In the genomic region with DNA sequence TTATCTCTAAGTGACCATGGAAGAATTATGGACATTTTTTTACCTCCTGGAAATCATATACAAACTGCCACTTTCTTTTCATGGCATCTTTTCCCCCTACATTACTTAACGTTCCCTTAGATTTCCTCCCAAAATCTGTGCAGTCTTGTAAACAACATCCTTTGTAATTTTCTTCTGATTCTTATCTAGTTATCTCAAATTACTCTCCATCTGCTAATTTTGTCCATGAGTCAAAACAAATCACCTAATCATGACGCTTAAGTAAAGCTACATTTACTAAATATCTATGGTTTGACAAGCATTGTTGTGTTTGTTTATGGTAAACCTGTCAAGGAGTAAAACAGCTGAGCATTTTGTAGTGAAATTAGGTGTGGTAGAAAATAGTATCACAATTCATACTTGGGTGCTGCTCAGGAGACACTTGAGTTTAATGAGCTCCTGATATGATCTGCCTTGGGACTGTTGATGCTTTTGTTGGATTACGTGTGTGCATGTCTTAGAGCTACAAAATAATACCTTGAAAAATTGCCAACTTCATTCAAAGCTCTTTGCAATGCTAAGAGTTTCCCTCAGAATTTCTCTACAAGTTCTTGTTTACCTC, we compare ENCODE assay signal across 1 cellular context.
TF ChIP-seq lines count a peak whose summit lies in the region.

No MANE protein-coding gene starts in this region.

TF ChIP-seq in HEK293, 187 proteins besides CTCF, POLR2A, EP300 and RAD21 (continued from another document and continues in another):
- TF ChIP-seq, protein P1, sequence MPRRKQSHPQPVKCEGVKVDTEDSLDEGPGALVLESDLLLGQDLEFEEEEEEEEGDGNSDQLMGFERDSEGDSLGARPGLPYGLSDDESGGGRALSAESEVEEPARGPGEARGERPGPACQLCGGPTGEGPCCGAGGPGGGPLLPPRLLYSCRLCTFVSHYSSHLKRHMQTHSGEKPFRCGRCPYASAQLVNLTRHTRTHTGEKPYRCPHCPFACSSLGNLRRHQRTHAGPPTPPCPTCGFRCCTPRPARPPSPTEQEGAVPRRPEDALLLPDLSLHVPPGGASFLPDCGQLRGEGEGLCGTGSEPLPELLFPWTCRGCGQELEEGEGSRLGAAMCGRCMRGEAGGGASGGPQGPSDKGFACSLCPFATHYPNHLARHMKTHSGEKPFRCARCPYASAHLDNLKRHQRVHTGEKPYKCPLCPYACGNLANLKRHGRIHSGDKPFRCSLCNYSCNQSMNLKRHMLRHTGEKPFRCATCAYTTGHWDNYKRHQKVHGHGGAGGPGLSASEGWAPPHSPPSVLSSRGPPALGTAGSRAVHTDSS (tag by site-specific recombination; IDR thresholded peaks at IDR 0.05), result no peak
- TF ChIP-seq ZNF664 (tag by site-specific recombination; IDR thresholded peaks at IDR 0.05) (peak; percentile 96), ZNF132 (tag by site-specific recombination; IDR thresholded peaks at IDR 0.05; ENCODE audit: borderline replicate concordance) (no peak), GLIS1 (tag by site-specific recombination; IDR thresholded peaks at IDR 0.05) (no peak), WT1 (tag by site-specific recombination; IDR thresholded peaks at IDR 0.05) (peak; percentile 77; the same call in 1 of the 2 replicates), ZNF354C (tag by site-specific recombination; IDR thresholded peaks at IDR 0.05; ENCODE audit: borderline replicate concordance, low read depth) (no peak), FEZF1 (tag by site-specific recombination; IDR thresholded peaks at IDR 0.05) (0 out of 2 replicates have a peak, but pooled peaks have one; percentile 15), ZNF510 (tag by site-specific recombination; IDR thresholded peaks at IDR 0.05; ENCODE audit: insufficient replicate concordance) (no peak), ZNF792 (tag by site-specific recombination; IDR thresholded peaks at IDR 0.05) (no peak), ZNF223 (tag by site-specific recombination; IDR thresholded peaks at IDR 0.05) (no peak), ZNF239 (tag by site-specific recombination; IDR thresholded peaks at IDR 0.05) (no peak), ZNF747 (tag by site-specific recombination; IDR thresholded peaks at IDR 0.05) (no peak), ZFHX2 (tag by site-specific recombination; conservative IDR thresholded peaks at IDR 0.05) (no peak), ZNF514 (tag by site-specific recombination; IDR thresholded peaks at IDR 0.05) (no peak), ZNF184 (tag by site-specific recombination; IDR thresholded peaks at IDR 0.05) (no peak), ZNF121 (tag by site-specific recombination; IDR thresholded peaks at IDR 0.05) (no peak), SETDB1 (IDR thresholded peaks at IDR 0.05; ENCODE audit: insufficient read length, low read length) (no peak), YY1 (tag by site-specific recombination; IDR thresholded peaks at IDR 0.05) (no peak), SP2 (tag by site-specific recombination; IDR thresholded peaks at IDR 0.05) (no peak), ZNF677 (tag by site-specific recombination; IDR thresholded peaks at IDR 0.05) (no peak), ZNF302 (tag by site-specific recombination; IDR thresholded peaks at IDR 0.05; ENCODE audit: low read depth) (no peak), ZNF311 (tag by site-specific recombination; IDR thresholded peaks at IDR 0.05; ENCODE audit: borderline replicate concordance) (no peak), ZNF211 (tag by site-specific recombination; IDR thresholded peaks at IDR 0.05; ENCODE audit: low read depth) (no peak), ZSCAN16 (tag by site-specific recombination; IDR thresholded peaks at IDR 0.05) (no peak), ZNF248 (tag by site-specific recombination; IDR thresholded peaks at IDR 0.05) (no peak), SP3 (tag by site-specific recombination; IDR thresholded peaks at IDR 0.05) (0 out of 2 replicates have a peak, but pooled peaks have one; percentile 11), ZNF426 (tag by site-specific recombination; IDR thresholded peaks at IDR 0.05) (no peak), MZF1 (tag by site-specific recombination; IDR thresholded peaks at IDR 0.05; ENCODE audit: borderline replicate concordance) (no peak), ZNF548 (tag by site-specific recombination; IDR thresholded peaks at IDR 0.05) (no peak), HOXA7 (CRISPR knock-in tag; IDR thresholded peaks at IDR 0.05; ENCODE audit: borderline replicate concordance) (no peak), TRIM28 (IDR thresholded peaks at IDR 0.05; ENCODE audit: borderline replicate concordance, low read length) (peak; percentile 63; the same call in 1 of the 2 replicates), ZBTB8A (tag by site-specific recombination; IDR thresholded peaks at IDR 0.05) (no peak), ZNF843 (tag by site-specific recombination; IDR thresholded peaks at IDR 0.05) (peak; percentile 32; the same call in 1 of the 2 replicates), ZNF10 (tag by site-specific recombination; IDR thresholded peaks at IDR 0.05) (no peak), HOXC10 (CRISPR knock-in tag; IDR thresholded peaks at IDR 0.05) (no peak)
- TF ChIP-seq, protein P2, sequence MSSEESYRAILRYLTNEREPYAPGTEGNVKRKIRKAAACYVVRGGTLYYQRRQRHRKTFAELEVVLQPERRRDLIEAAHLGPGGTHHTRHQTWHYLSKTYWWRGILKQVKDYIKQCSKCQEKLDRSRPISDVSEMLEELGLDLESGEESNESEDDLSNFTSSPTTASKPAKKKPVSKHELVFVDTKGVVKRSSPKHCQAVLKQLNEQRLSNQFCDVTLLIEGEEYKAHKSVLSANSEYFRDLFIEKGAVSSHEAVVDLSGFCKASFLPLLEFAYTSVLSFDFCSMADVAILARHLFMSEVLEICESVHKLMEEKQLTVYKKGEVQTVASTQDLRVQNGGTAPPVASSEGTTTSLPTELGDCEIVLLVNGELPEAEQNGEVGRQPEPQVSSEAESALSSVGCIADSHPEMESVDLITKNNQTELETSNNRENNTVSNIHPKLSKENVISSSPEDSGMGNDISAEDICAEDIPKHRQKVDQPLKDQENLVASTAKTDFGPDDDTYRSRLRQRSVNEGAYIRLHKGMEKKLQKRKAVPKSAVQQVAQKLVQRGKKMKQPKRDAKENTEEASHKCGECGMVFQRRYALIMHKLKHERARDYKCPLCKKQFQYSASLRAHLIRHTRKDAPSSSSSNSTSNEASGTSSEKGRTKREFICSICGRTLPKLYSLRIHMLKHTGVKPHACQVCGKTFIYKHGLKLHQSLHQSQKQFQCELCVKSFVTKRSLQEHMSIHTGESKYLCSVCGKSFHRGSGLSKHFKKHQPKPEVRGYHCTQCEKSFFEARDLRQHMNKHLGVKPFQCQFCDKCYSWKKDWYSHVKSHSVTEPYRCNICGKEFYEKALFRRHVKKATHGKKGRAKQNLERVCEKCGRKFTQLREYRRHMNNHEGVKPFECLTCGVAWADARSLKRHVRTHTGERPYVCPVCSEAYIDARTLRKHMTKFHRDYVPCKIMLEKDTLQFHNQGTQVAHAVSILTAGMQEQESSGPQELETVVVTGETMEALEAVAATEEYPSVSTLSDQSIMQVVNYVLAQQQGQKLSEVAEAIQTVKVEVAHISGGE (tag by site-specific recombination; conservative IDR thresholded peaks at IDR 0.05; ENCODE audit: low read depth), result no peak
- TF ChIP-seq, protein P3, sequence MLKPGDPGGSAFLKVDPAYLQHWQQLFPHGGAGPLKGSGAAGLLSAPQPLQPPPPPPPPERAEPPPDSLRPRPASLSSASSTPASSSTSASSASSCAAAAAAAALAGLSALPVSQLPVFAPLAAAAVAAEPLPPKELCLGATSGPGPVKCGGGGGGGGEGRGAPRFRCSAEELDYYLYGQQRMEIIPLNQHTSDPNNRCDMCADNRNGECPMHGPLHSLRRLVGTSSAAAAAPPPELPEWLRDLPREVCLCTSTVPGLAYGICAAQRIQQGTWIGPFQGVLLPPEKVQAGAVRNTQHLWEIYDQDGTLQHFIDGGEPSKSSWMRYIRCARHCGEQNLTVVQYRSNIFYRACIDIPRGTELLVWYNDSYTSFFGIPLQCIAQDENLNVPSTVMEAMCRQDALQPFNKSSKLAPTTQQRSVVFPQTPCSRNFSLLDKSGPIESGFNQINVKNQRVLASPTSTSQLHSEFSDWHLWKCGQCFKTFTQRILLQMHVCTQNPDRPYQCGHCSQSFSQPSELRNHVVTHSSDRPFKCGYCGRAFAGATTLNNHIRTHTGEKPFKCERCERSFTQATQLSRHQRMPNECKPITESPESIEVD (tag by site-specific recombination; IDR thresholded peaks at IDR 0.05), result peak; percentile 78
- TF ChIP-seq, protein P4, sequence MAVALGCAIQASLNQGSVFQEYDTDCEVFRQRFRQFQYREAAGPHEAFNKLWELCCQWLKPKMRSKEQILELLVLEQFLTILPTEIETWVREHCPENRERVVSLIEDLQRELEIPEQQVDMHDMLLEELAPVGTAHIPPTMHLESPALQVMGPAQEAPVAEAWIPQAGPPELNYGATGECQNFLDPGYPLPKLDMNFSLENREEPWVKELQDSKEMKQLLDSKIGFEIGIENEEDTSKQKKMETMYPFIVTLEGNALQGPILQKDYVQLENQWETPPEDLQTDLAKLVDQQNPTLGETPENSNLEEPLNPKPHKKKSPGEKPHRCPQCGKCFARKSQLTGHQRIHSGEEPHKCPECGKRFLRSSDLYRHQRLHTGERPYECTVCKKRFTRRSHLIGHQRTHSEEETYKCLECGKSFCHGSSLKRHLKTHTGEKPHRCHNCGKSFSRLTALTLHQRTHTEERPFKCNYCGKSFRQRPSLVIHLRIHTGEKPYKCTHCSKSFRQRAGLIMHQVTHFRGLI (tag by site-specific recombination; IDR thresholded peaks at IDR 0.05), result no peak
- TF ChIP-seq, protein P5, sequence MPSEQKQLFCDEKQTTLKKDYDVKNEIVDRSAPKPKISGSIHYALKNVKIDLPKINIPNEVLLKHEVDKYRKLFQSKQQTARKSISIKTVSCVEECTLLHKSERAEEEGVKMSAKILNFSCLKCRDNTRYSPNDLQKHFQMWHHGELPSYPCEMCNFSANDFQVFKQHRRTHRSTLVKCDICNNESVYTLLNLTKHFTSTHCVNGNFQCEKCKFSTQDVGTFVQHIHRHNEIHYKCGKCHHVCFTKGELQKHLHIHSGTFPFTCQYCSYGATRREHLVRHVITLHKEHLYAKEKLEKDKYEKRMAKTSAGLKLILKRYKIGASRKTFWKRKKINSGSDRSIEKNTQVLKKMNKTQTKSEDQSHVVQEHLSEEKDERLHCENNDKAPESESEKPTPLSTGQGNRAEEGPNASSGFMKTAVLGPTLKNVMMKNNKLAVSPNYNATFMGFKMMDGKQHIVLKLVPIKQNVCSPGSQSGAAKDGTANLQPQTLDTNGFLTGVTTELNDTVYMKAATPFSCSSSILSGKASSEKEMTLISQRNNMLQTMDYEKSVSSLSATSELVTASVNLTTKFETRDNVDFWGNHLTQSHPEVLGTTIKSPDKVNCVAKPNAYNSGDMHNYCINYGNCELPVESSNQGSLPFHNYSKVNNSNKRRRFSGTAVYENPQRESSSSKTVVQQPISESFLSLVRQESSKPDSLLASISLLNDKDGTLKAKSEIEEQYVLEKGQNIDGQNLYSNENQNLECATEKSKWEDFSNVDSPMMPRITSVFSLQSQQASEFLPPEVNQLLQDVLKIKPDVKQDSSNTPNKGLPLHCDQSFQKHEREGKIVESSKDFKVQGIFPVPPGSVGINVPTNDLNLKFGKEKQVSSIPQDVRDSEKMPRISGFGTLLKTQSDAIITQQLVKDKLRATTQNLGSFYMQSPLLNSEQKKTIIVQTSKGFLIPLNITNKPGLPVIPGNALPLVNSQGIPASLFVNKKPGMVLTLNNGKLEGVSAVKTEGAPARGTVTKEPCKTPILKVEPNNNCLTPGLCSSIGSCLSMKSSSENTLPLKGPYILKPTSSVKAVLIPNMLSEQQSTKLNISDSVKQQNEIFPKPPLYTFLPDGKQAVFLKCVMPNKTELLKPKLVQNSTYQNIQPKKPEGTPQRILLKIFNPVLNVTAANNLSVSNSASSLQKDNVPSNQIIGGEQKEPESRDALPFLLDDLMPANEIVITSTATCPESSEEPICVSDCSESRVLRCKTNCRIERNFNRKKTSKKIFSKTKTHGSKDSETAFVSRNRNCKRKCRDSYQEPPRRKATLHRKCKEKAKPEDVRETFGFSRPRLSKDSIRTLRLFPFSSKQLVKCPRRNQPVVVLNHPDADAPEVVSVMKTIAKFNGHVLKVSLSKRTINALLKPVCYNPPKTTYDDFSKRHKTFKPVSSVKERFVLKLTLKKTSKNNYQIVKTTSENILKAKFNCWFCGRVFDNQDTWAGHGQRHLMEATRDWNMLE (tag by site-specific recombination; conservative IDR thresholded peaks at IDR 0.05; ENCODE audit: low read depth), result no peak
- TF ChIP-seq, protein P6, sequence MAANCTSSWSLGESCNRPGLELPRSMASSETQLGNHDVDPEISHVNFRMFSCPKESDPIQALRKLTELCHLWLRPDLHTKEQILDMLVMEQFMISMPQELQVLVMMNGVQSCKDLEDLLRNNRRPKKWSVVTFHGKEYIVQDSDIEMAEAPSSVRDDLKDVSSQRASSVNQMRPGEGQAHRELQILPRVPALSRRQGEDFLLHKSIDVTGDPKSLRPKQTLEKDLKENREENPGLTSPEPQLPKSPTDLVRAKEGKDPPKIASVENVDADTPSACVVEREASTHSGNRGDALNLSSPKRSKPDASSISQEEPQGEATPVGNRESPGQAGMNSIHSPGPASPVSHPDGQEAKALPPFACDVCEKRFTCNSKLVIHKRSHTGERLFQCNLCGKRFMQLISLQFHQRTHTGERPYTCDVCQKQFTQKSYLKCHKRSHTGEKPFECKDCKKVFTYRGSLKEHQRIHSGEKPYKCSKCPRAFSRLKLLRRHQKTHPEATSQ (tag by site-specific recombination; IDR thresholded peaks at IDR 0.05), result no peak
- TF ChIP-seq, protein P7, sequence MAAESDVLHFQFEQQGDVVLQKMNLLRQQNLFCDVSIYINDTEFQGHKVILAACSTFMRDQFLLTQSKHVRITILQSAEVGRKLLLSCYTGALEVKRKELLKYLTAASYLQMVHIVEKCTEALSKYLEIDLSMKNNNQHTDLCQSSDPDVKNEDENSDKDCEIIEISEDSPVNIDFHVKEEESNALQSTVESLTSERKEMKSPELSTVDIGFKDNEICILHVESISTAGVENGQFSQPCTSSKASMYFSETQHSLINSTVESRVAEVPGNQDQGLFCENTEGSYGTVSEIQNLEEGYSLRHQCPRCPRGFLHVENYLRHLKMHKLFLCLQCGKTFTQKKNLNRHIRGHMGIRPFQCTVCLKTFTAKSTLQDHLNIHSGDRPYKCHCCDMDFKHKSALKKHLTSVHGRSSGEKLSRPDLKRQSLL (tag by site-specific recombination; IDR thresholded peaks at IDR 0.05), result no peak
- TF ChIP-seq, protein P8, sequence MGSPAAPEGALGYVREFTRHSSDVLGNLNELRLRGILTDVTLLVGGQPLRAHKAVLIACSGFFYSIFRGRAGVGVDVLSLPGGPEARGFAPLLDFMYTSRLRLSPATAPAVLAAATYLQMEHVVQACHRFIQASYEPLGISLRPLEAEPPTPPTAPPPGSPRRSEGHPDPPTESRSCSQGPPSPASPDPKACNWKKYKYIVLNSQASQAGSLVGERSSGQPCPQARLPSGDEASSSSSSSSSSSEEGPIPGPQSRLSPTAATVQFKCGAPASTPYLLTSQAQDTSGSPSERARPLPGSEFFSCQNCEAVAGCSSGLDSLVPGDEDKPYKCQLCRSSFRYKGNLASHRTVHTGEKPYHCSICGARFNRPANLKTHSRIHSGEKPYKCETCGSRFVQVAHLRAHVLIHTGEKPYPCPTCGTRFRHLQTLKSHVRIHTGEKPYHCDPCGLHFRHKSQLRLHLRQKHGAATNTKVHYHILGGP (tag by site-specific recombination; IDR thresholded peaks at IDR 0.05), result no peak
- TF ChIP-seq, protein P9, sequence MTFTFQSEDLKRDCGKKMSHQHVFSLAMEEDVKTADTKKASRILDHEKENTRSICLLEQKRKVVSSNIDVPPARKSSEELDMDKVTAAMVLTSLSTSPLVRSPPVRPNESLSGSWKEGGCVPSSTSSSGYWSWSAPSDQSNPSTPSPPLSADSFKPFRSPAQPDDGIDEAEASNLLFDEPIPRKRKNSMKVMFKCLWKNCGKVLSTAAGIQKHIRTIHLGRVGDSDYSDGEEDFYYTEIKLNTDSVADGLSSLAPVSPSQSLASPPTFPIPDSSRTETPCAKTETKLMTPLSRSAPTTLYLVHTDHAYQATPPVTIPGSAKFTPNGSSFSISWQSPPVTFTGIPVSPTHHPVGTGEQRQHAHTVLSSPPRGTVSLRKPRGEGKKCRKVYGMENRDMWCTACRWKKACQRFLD (tag by site-specific recombination; IDR thresholded peaks at IDR 0.05), result no peak
